Comparison of ENCODE assay signal across 11 cellular contexts in the genomic region with DNA sequence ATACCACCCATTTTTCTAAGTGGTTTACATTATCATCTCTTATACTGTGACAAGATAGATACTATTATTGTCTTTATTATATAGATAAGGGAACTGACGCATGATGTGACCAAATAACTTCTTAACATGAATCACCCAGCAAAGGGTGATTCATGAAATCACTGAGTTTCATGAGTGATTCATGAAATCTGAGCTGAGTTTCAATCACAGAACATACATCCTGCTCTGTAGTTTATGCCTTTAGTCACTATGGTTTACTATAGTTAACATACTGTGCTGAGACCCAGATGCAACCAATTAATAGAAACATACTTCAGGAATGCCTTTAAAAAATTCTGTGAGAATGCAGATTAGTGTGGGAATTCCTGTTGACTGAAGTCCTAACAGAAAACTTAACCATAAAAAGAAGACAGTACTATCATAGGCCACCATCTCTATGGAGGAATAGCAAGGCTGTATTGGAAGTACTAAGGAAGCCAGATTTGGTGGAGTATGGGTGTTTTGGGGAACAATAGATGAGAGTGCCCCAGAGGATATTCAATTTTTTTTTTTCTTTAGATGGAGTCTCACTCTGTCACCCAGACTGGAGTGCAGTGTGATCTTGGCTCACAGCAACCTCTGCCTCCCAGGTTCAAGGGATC. TPM values are rescaled to one million over a fixed set of nuclear protein-coding genes. Genes with fewer than 3 reads are reported as not detected.
DNase-seq lines count a peak whose midpoint lies in the region; ATAC-seq and TF ChIP-seq lines count a peak whose summit lies in the region.
"Had no signal": no experiment of that assay in that cellular context is flagged by ENCODE, and none has a peak within 500 bp of the region (broad histone marks: within the 10 kb centered on the region; RNA-seq: fewer than 3 reads in every experiment).

No MANE protein-coding gene starts in this region.

- POLR2A ChIA-PET in A673 (lab: Charles Lee; ENCODE audit: low non-redundant PET) (interaction anchor here (0.6 kb wide), 1 partner anchor 221 kb away, joined by 4 read pairs; no protein-coding TSS in a partner anchor), RWPE1 (lab: Yijun Ruan, JAX; ENCODE audit: low non-redundant PET) (no interaction called here)

- H3K4me3 ChIP-seq in A673 (ENCODE audit: low read depth, low read length, poor library complexity, severe bottlenecking) (no peak overlapping the region), gastrocnemius medialis (no peak overlapping the region), upper lobe of right lung (no peak overlapping the region)
- H3K4me3 ChIP-seq: pancreas had no signal

- CTCF ChIA-PET in A673 (lab: Charles Lee) (no interaction called here), RWPE1 (lab: Yijun Ruan, JAX) (interaction anchor here (0.6 kb wide), 1 partner anchor 13 kb away, joined by 3 read pairs; no protein-coding TSS in a partner anchor)

- H3K9me3 ChIP-seq in A673 (ENCODE audit: low read depth, low read length, poor library complexity, severe bottlenecking) = no peaks in the 10 kb centered on the region
- no peaks in the 10 kb centered on the region for H3K9me3 ChIP-seq in gastrocnemius medialis
- no peaks in the 10 kb centered on the region for H3K9me3 ChIP-seq in upper lobe of right lung
- H3K9me3 ChIP-seq: pancreas had no signal

- H3K27me3 ChIP-seq in A673 (replicated peaks; ENCODE audit: insufficient read depth, low read depth, low read length, poor library complexity) (no peaks in the 10 kb centered on the region), gastrocnemius medialis (no peaks in the 10 kb centered on the region), upper lobe of right lung (no peaks in the 10 kb centered on the region)
- H3K27me3 ChIP-seq: pancreas had no signal

- no peak for TF ChIP-seq CTCF in A673 (conservative IDR thresholded peaks at IDR 0.05; ENCODE audit: low read depth, low read length)
- no peak for TF ChIP-seq CTCF in RWPE1 (conservative IDR thresholded peaks at IDR 0.05; ENCODE audit: low read depth)
- no peak for TF ChIP-seq CTCF in gastrocnemius medialis (IDR thresholded peaks at IDR 0.05 in 4 of 5, conservative IDR thresholded peaks at IDR 0.05 in 1 of 5)
- no peak for TF ChIP-seq CTCF in upper lobe of right lung (IDR thresholded peaks at IDR 0.05)

- no peak overlapping the region for H3K27ac ChIP-seq in A673 (ENCODE audit: low read depth, low read length, poor library complexity, severe bottlenecking)
- peak overlapping the region; percentile 52; the same call in 1 of the 2 replicates for H3K27ac ChIP-seq in RWPE1
- H3K27ac ChIP-seq in gastrocnemius medialis = no peak overlapping the region
- no peak overlapping the region for H3K27ac ChIP-seq in upper lobe of right lung
- H3K27ac ChIP-seq: pancreas had no signal

- in situ Hi-C loops in gastrocnemius medialis (cut with MboI; ENCODE audit: low sequenced_read_pairs in 4 of 4) = no loop called here

- H3K4me1 ChIP-seq in A673 (ENCODE audit: insufficient read depth, low read length, poor library complexity, severe bottlenecking) (no peaks in the 10 kb centered on the region), gastrocnemius medialis (no peaks in the 10 kb centered on the region), upper lobe of right lung (no peaks in the 10 kb centered on the region)
- H3K4me1 ChIP-seq: pancreas had no signal

- BruUV-seq in A673 (replicated peaks; lab: Mats Ljungman, UMichigan) = no TSS peak

- no peak for TF ChIP-seq POLR2A in gastrocnemius medialis (IDR thresholded peaks at IDR 0.05)
- no peak for TF ChIP-seq POLR2A in GM18505 (IDR thresholded peaks at IDR 0.05; ENCODE audit: borderline replicate concordance, extremely low read depth, insufficient read depth, insufficient read length)

- H3K36me3 ChIP-seq in A673 (ENCODE audit: insufficient read depth, low read length, poor library complexity, severe bottlenecking) = no peaks in the 10 kb centered on the region
- no peaks in the 10 kb centered on the region for H3K36me3 ChIP-seq in gastrocnemius medialis
- no peaks in the 10 kb centered on the region for H3K36me3 ChIP-seq in upper lobe of right lung
- H3K36me3 ChIP-seq: pancreas had no signal

- DNase-seq in A673 (ENCODE audit: low spot score) (peak; percentile 52), RWPE1 (ENCODE audit: low spot score) (peak; percentile 85), fibroblast of peridontal ligament (ENCODE audit: extremely low read depth) (peak; percentile 93), gastrocnemius medialis (no peak), upper lobe of right lung (no peak)
- DNase-seq: CD8-positive, alpha-beta memory T cell; H9; pancreas had no signal

- peak; percentile 66 for ATAC-seq in GM18858 (IDR thresholded peaks at IDR 0.05; ENCODE audit: unreplicated experiment)
- ATAC-seq in GM19328 (IDR thresholded peaks at IDR 0.05; ENCODE audit: unreplicated experiment) = no peak
- no peak for ATAC-seq in gastrocnemius medialis
- no peak for ATAC-seq in upper lobe of right lung
- no peak for ATAC-seq in GM18505 (IDR thresholded peaks at IDR 0.05; ENCODE audit: unreplicated experiment)
- ATAC-seq: pancreas had no signal

- intact Hi-C loops in A673 (cut with micrococcal nuclease; ENCODE audit: unreplicated experiment) (no loop called here), gastrocnemius medialis (cut with DNase I; ENCODE audit: low total_unique reads) (no loop called here), upper lobe of right lung (cut with DNase I) (no loop called here)

RNA-seq across cellular contexts. Expression of gene SEMA3A, which starts 43.1 kb away (rescaled TPM):
- total RNA-seq in A673 (2021) (22.8 and 26.9 TPM in 2 replicates), gastrocnemius medialis (under 1 TPM; 0.07 to 0.29 (median 0.13) TPM), upper lobe of right lung (12.0 TPM)
- total RNA-seq: CD8-positive, alpha-beta memory T cell had no signal

Comparison
In these comparisons a context has a peak if more than half of its experiments do, and no peak if none do; other contexts are left out.
1. DNase-seq: peak in A673 (single experiment), RWPE1 (single experiment) and fibroblast of peridontal ligament (single experiment); none in gastrocnemius medialis (0 of 2) and upper lobe of right lung (single experiment).
2. RNA of gene SEMA3A, which starts 43.1 kb away (total RNA-seq): 22.8 to 26.9 TPM in A673 and 12.0 TPM in upper lobe of right lung (single experiment); 0.07 to 0.29 TPM in gastrocnemius medialis; every median in the first group is over 10 times any median in the second.